Comparison of ENCODE assay signal across 17 cellular contexts in the genomic region with DNA sequence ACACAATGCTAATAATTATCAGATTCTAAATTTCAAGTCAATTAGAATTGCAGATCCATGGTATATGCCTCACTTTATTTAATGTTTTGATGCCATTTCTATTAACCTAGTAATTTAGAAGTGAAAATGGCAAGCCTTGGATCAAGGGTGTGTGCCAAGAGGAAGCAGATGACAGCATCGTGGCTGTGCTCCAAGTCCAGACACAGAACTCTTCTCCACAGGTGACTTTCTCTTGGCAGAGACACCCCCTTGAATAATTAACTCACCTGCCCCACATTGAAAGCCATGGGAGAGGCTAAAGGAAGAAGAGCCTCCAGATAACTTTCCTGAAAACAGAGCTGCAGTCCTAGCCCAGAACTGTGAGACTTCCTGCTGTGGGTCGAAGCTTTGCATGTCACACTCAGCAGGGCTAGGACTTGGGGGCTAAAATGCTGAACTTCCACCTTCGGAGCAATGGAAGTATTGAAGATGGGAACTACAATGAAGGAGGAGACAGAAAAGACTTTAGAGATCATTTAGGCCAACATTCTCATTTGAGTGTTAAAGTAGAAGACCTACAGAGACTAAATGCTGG. TPM values are rescaled to one million over a fixed set of nuclear protein-coding genes. Genes with fewer than 3 reads are reported as not detected.
DNase-seq lines count a peak whose midpoint lies in the region; ATAC-seq and TF ChIP-seq lines count a peak whose summit lies in the region.
"Had no signal": no experiment of that assay in that cellular context is flagged by ENCODE, and none has a peak within 500 bp of the region (broad histone marks: within the 10 kb centered on the region; RNA-seq: fewer than 3 reads in every experiment).

No MANE protein-coding gene starts in this region.

- WGBS in thyroid gland, 2 donors: 55 to 62% methylated on average over 3 of the region's 3 CpGs

- DNase-seq in NCI-H2171 treated with DMSO at 0.1 percent for 48 hours (lab: John Stamatoyannopoulos, UW): peak; percentile 20
- DNase-seq in NCI-H2171 (lab: John Stamatoyannopoulos, UW): no peak
- DNase-seq in RPMI8226: peak; percentile 4
- peak; percentile 71 to 72 for DNase-seq in thyroid gland
- DNase-seq in EL: no peak
- no peak for DNase-seq in sciatic nerve (ENCODE audit: low spot score)
- DNase-seq: 8988T, DMS 273 treated with DMSO at 0.1 percent for 48 hours, Karpas-422, NCI-H1694, NCI-H524 treated with DMSO at 0.1 percent for 48 hours, PC-9, T-cell had no signal

- no peaks in the 10 kb centered on the region for H3K36me3 ChIP-seq in thyroid gland
- H3K36me3 ChIP-seq: BLaER1 had no signal

- no peak overlapping the region for H3K4me3 ChIP-seq in thyroid gland (replicated peaks in 1 of 3)
- H3K4me3 ChIP-seq: BLaER1, PC-9 had no signal

- no peaks in the 10 kb centered on the region for H3K27me3 ChIP-seq in layer of hippocampus (ENCODE audit: control insufficient read depth, insufficient read depth, low read length)
- H3K27me3 ChIP-seq in thyroid gland: no peaks in the 10 kb centered on the region
- H3K27me3 ChIP-seq: BLaER1 had no signal

- H3K4me1 ChIP-seq in thyroid gland: peaks cover 0 to 16% of the 10 kb centered on the region in 2 donors
- H3K4me1 ChIP-seq: BLaER1 had no signal

- ATAC-seq in GM21367 (IDR thresholded peaks at IDR 0.05; ENCODE audit: unreplicated experiment) (no peak), sciatic nerve (no peak)
- ATAC-seq: HepG2, T-cell had no signal

- H3K9me3 ChIP-seq in thyroid gland: no peaks in the 10 kb centered on the region
- H3K9me3 ChIP-seq: BLaER1 had no signal

- H3K27ac ChIP-seq in layer of hippocampus (ENCODE audit: low read depth, low read length) (peak overlapping the region; percentile 90), thyroid gland (peak overlapping the region in 1 of 3 donors; percentile 12)
- H3K27ac ChIP-seq: BLaER1, PC-9 had no signal

- TF ChIP-seq CTCF in thyroid gland (IDR thresholded peaks at IDR 0.05): no peak

- intact Hi-C loops in thyroid gland (cut with DNase I): no loop called here
- intact Hi-C loops in sciatic nerve (cut with DNase I): no loop called here

- TF ChIP-seq POLR2A in thyroid gland (IDR thresholded peaks at IDR 0.05): no peak

RNA-seq across cellular contexts. Expression of gene C10orf90, which starts 1.0 kb away (rescaled TPM):
- total RNA-seq in thyroid gland (1 to 10 TPM in 3 of 4 donors, under 1 TPM in 1; 0.45 to 5.1 (median 2.0) TPM), sciatic nerve (not detected)
- total RNA-seq: HepG2, T-cell had no signal

Comparison
In these comparisons a context has a peak if more than half of its experiments do, and no peak if none do; other contexts are left out.
1. DNase-seq: peak in NCI-H2171 treated with DMSO at 0.1 percent for 48 hours (single experiment), RPMI8226 (single experiment) and thyroid gland (2 of 2); none in NCI-H2171 (single experiment), EL (single experiment) and sciatic nerve (single experiment).